Comparison of ENCODE assay signal across 20 cellular contexts in genomic region chr7:93894426-93894825, GRCh38. TPM values are rescaled to one million over a fixed set of nuclear protein-coding genes. Genes with fewer than 3 reads are reported as not detected.
DNase-seq lines count a peak whose midpoint lies in the region; ATAC-seq, FAIRE-seq and TF ChIP-seq lines count a peak whose summit lies in the region.
"Had no signal": no experiment of that assay in that cellular context is flagged by ENCODE, and none has a peak within 500 bp of the region (broad histone marks: within the 10 kb centered on the region; RNA-seq: fewer than 3 reads in every experiment).

No MANE protein-coding gene starts in this region.

- no peak overlapping the region for H3K9ac ChIP-seq in astrocyte (ENCODE audit: low read length)

- peaks cover 12% of the 10 kb centered on the region for H3K4me1 Mint-ChIP-seq in astrocyte (ENCODE audit: low read depth, unreplicated experiment)

- H3K36me3 ChIP-seq in left ventricle myocardium inferior (no peaks in the 10 kb centered on the region), astrocyte (ENCODE audit: insufficient read depth, low read length) (no peaks in the 10 kb centered on the region)
- H3K36me3 ChIP-seq: MG63 had no signal

- intact Hi-C loops in left ventricle myocardium inferior (cut with micrococcal nuclease) (loop anchor here (10.0 kb wide), 1 partner anchor 110 kb away; the partner anchor contains the start of gene BET1), left cardiac atrium (cut with DNase I) (no loop called here)

- no peak overlapping the region for H3K4me3 Mint-ChIP-seq in astrocyte (ENCODE audit: unreplicated experiment)
- H3K4me3 Mint-ChIP-seq: HFFc6 had no signal

- no peaks in the 10 kb centered on the region for H3K9me3 Mint-ChIP-seq in astrocyte (ENCODE audit: unreplicated experiment)
- H3K9me3 Mint-ChIP-seq: HFFc6 had no signal

- H3K4me3 ChIP-seq in left ventricle myocardium inferior (no peak overlapping the region), astrocyte (ENCODE audit: insufficient read depth, low read depth, low read length) (no peak overlapping the region)
- H3K4me3 ChIP-seq: A549, MG63 had no signal

- TF ChIP-seq CTCF in left ventricle myocardium inferior (IDR thresholded peaks at IDR 0.05; ENCODE audit: borderline replicate concordance), result no peak
- no peak for TF ChIP-seq CTCF in astrocyte (IDR thresholded peaks at IDR 0.05; ENCODE audit: insufficient read depth, low read depth, low read length)

- no peaks in the 10 kb centered on the region for H3K9me3 ChIP-seq in left ventricle myocardium inferior (replicated peaks)
- no peaks in the 10 kb centered on the region for H3K9me3 ChIP-seq in astrocyte (ENCODE audit: insufficient read depth, low read depth, low read length)
- H3K9me3 ChIP-seq: A549, MG63 had no signal

- peaks cover 20% of the 10 kb centered on the region for H3K27me3 ChIP-seq in left ventricle myocardium inferior (ENCODE audit: low read depth)
- no peaks in the 10 kb centered on the region for H3K27me3 ChIP-seq in astrocyte (ENCODE audit: insufficient read depth, low read length)
- H3K27me3 ChIP-seq: MG63 had no signal

- ATAC-seq in left cardiac atrium (no peak), GM21737 (IDR thresholded peaks at IDR 0.05; ENCODE audit: unreplicated experiment) (no peak)
- ATAC-seq: A549 had no signal

- H3K27ac ChIP-seq in left ventricle myocardium inferior (replicated peaks) (peak overlapping the region; percentile 11), astrocyte (ENCODE audit: low read depth, low read length) (no peak overlapping the region)
- H3K27ac ChIP-seq: C4-2B, HL-60 had no signal

- no peaks in the 10 kb centered on the region for H3K27me3 Mint-ChIP-seq in astrocyte (ENCODE audit: low read depth, unreplicated experiment)

- no peak for FAIRE-seq in astrocyte (lab: Jason Lieb, UNC)
- FAIRE-seq: A549, H1 had no signal

- H3K79me2 ChIP-seq in astrocyte (ENCODE audit: insufficient read depth, low read length), result no peaks in the 10 kb centered on the region

- no peak overlapping the region for H3K27ac Mint-ChIP-seq in astrocyte (ENCODE audit: unreplicated experiment)
- H3K27ac Mint-ChIP-seq: HFFc6 had no signal

- H2AFZ ChIP-seq in astrocyte (ENCODE audit: low read depth, low read length), result no peak overlapping the region

- no peaks in the 10 kb centered on the region for H4K20me1 ChIP-seq in astrocyte (ENCODE audit: insufficient read depth, low read length)

- H3K36me3 Mint-ChIP-seq in astrocyte (ENCODE audit: low read depth, unreplicated experiment), result no peaks in the 10 kb centered on the region

- DNase-seq in left ventricle myocardium inferior, result no peak
- DNase-seq in left cardiac atrium, result no peak
- peak; percentile 27 for DNase-seq in astrocyte (ENCODE audit: low read depth)
- peak; percentile 9 for DNase-seq in hepatic stellate cell (ENCODE audit: low spot score)
- DNase-seq in activated naive CD4-positive, alpha-beta T cell treated with Interleukin-2 at 50 U/mL for 16 hours, result no peak
- no peak for DNase-seq in stimulated activated CD4-positive, alpha-beta T cell treated with anti-CD3 and anti-CD28 coated beads, Interleukin-15, amount 100 ng/mL, for 24 hours
- no peak for DNase-seq in superior temporal gyrus (ENCODE audit: extremely low spot score)
- DNase-seq: DMS79, HFFc6, KBM-7, MG63, NCI-H187 treated with DMSO at 0.1 percent for 48 hours, NCI-H2171, NCI-H774, SIG-M5 had no signal

- H3K4me1 ChIP-seq in left ventricle myocardium inferior (peaks cover 32% of the 10 kb centered on the region), astrocyte (ENCODE audit: insufficient read depth, low read length) (peaks cover 8% of the 10 kb centered on the region)

- no peak overlapping the region for H3K4me2 ChIP-seq in astrocyte (ENCODE audit: low read length)
- H3K4me2 ChIP-seq: A549 had no signal

RNA-seq across cellular contexts. Expression of gene TFPI2, which starts 3.9 kb away (rescaled TPM):
- 1.5 TPM for total RNA-seq in left ventricle myocardium inferior
- total RNA-seq in left cardiac atrium, result 1 to 10 TPM; 1.1 to 3.6 TPM
- 66.2 and 74.8 TPM in 2 replicates for total RNA-seq in astrocyte

RNA-seq across cellular contexts. Expression of gene GNGT1, which starts 11.9 kb away (rescaled TPM):
- total RNA-seq in left ventricle myocardium inferior, result not detected
- not detected for total RNA-seq in left cardiac atrium
- total RNA-seq in astrocyte, result not detected in 2 replicates
- total RNA-seq: HFFc6 had no signal

RNA-seq across cellular contexts. Expression of gene GNG11, which starts 27.1 kb away (rescaled TPM):
- total RNA-seq in left ventricle myocardium inferior, result 29.6 TPM
- 10 to 100 TPM; 19.8 to 25.2 TPM for total RNA-seq in left cardiac atrium
- total RNA-seq in astrocyte, result 7.7 and 8.8 TPM in 2 replicates

Comparison
In these comparisons a context has a peak if more than half of its experiments do, and no peak if none do; other contexts are left out.
1. DNase-seq: peak in astrocyte (single experiment) and hepatic stellate cell (single experiment); none in left ventricle myocardium inferior (single experiment), left cardiac atrium (single experiment), activated naive CD4-positive, alpha-beta T cell treated with Interleukin-2 at 50 U/mL for 16 hours (single experiment), stimulated activated CD4-positive, alpha-beta T cell treated with anti-CD3 and anti-CD28 coated beads, Interleukin-15, amount 100 ng/mL, for 24 hours (single experiment) and superior temporal gyrus (single experiment).
2. RNA of gene TFPI2, which starts 3.9 kb away (total RNA-seq): 66.2 to 74.8 TPM in astrocyte; 1.1 to 3.6 TPM in left cardiac atrium and 1.5 TPM in left ventricle myocardium inferior (single experiment); every median in the first group is over 10 times any median in the second.